ENCODE assay signal across 8 cellular contexts in the genomic region with DNA sequence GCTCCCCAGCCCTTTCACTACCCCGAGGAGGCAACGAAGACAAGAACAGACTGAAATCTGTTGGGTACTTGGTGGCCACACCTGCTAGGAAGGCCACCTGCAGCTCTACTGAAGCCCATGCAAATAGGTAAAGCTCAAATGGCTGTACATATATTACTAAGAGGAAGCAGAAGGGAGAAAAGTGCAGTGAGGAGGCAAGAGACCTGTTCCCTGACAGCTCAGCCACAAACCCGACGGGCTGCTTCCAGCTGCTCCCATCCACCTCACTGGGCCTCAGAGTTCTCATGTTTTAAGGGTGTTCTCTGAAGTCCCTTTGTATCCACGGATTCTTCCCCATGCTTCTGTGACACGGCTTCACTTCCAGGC. TPM values are rescaled to one million over a fixed set of nuclear protein-coding genes. Genes with fewer than 3 reads are reported as not detected.
A peak's percentile ranks its signal among the peaks of the same experiment; 100 is the strongest.
DNase-seq lines count a peak whose midpoint lies in the region; ATAC-seq and TF ChIP-seq lines count a peak whose summit lies in the region.

No MANE protein-coding gene starts in this region.

- no peaks in the 10 kb centered on the region for H3K4me1 Mint-ChIP-seq in activated CD4-positive, alpha-beta T cell treated with anti-CD3 and anti-CD28 coated beads, Interleukin-2, amount 10 ng/mL, durations not matched to agents 7 days and 5 days

- H3K36me3 Mint-ChIP-seq in activated CD4-positive, alpha-beta T cell treated with anti-CD3 and anti-CD28 coated beads, Interleukin-2, amount 10 ng/mL, durations not matched to agents 7 days and 5 days (ENCODE audit: low read depth), result no peaks in the 10 kb centered on the region

- H3K36me3 ChIP-seq in HUES6 (ENCODE audit: control insufficient read depth, insufficient read depth, low read length), result no peaks in the 10 kb centered on the region
- peaks cover 64% of the 10 kb centered on the region for H3K36me3 ChIP-seq in skeletal muscle satellite cell (ENCODE audit: insufficient read depth, low read length)

- POLR2A ChIA-PET in activated CD4-positive, alpha-beta T cell treated with anti-CD3 and anti-CD28 coated beads, Interleukin-2, amount 10 ng/mL, durations not matched to agents 7 days and 5 days (lab: Charles Lee), result no interaction called here

- H3K4me3 ChIP-seq in HUES6 (ENCODE audit: low read depth, low read length), result peak overlapping the region; percentile 43
- no peak overlapping the region for H3K4me3 ChIP-seq in epithelial cell of esophagus (ENCODE audit: low read length)
- peak overlapping the region; percentile 3 for H3K4me3 ChIP-seq in skeletal muscle satellite cell (ENCODE audit: low read length)

- H3K27ac Mint-ChIP-seq in activated CD4-positive, alpha-beta T cell treated with anti-CD3 and anti-CD28 coated beads, Interleukin-2, amount 10 ng/mL, durations not matched to agents 7 days and 5 days, result no peak overlapping the region

- H3K27me3 ChIP-seq in HUES6 (ENCODE audit: control insufficient read depth, insufficient read depth, low read length) (no peaks in the 10 kb centered on the region), skeletal muscle satellite cell (ENCODE audit: control insufficient read depth, insufficient read depth, low read length) (no peaks in the 10 kb centered on the region)

- no peak overlapping the region for H3K27ac ChIP-seq in HUES6 (ENCODE audit: low read depth, low read length)

- DNase-seq in DMS53 treated with DMSO at 0.1 percent for 48 hours (lab: John Stamatoyannopoulos, UW; ENCODE audit: unreplicated experiment) (peak; percentile 69), epithelial cell of esophagus (ENCODE audit: low read depth) (peak; percentile 45), GM03348 (ENCODE audit: low spot score) (no peak), AG08396 (ENCODE audit: low spot score) (no peak)
- no peak for DNase-seq in activated CD4-positive, alpha-beta T cell treated with anti-CD3 and anti-CD28 coated beads, Interleukin-2, amount 10 ng/mL, durations not matched to agents 7 days and 5 days

- H3K9me3 Mint-ChIP-seq in activated CD4-positive, alpha-beta T cell treated with anti-CD3 and anti-CD28 coated beads, Interleukin-2, amount 10 ng/mL, durations not matched to agents 7 days and 5 days, result no peaks in the 10 kb centered on the region

- H3K9me3 ChIP-seq in HUES6 (ENCODE audit: control insufficient read depth, insufficient read depth, low read depth, low read length), result no peaks in the 10 kb centered on the region
- no peaks in the 10 kb centered on the region for H3K9me3 ChIP-seq in skeletal muscle satellite cell (replicated peaks; ENCODE audit: low read length)

- no peak for TF ChIP-seq CTCF in epithelial cell of esophagus (IDR thresholded peaks at IDR 0.05; ENCODE audit: insufficient read depth, low read depth, low read length, missing control alignments)

- H3K9ac ChIP-seq in HUES6 (ENCODE audit: low read length), result peak overlapping the region; percentile 12
- peak overlapping the region; percentile 76 for H3K9ac ChIP-seq in skeletal muscle satellite cell (ENCODE audit: low read depth, low read length)

- peak; percentile 97 for ATAC-seq in GM21447 (IDR thresholded peaks at IDR 0.05; ENCODE audit: unreplicated experiment)

- peaks cover 28% of the 10 kb centered on the region for H3K4me1 ChIP-seq in HUES6 (ENCODE audit: control insufficient read depth, insufficient read depth, low read length)
- peaks cover 95% of the 10 kb centered on the region for H3K4me1 ChIP-seq in skeletal muscle satellite cell (ENCODE audit: control insufficient read depth, insufficient read depth, low read length)

- no peaks in the 10 kb centered on the region for H3K27me3 Mint-ChIP-seq in activated CD4-positive, alpha-beta T cell treated with anti-CD3 and anti-CD28 coated beads, Interleukin-2, amount 10 ng/mL, durations not matched to agents 7 days and 5 days

- CTCF ChIA-PET in activated CD4-positive, alpha-beta T cell treated with anti-CD3 and anti-CD28 coated beads, Interleukin-2, amount 10 ng/mL, durations not matched to agents 7 days and 5 days (lab: Charles Lee), result interaction anchor here (1.2 kb wide), 1 partner anchor 22 kb away, joined by 3 read pairs; no protein-coding TSS in a partner anchor

- H3K4me2 ChIP-seq in skeletal muscle satellite cell (ENCODE audit: low read length), result peak overlapping the region; percentile 63

- H3K4me3 Mint-ChIP-seq in activated CD4-positive, alpha-beta T cell treated with anti-CD3 and anti-CD28 coated beads, Interleukin-2, amount 10 ng/mL, durations not matched to agents 7 days and 5 days, result no peak overlapping the region

RNA-seq across cellular contexts. Expression of a gene that starts 24.6 kb away (rescaled TPM):
- 117 and 131 TPM in 2 replicates for total RNA-seq in skeletal muscle satellite cell (2012; rRNA removed)
- total RNA-seq in activated CD4-positive, alpha-beta T cell treated with anti-CD3 and anti-CD28 coated beads, Interleukin-2, amount 10 ng/mL, durations not matched to agents 7 days and 5 days, result 1 to 10 TPM; 9.0 to 9.4 TPM

Comparison
In these comparisons a context has a peak if more than half of its experiments do, and no peak if none do; other contexts are left out.
1. DNase-seq: peak in DMS53 treated with DMSO at 0.1 percent for 48 hours (single experiment) and epithelial cell of esophagus (single experiment); none in GM03348 (single experiment), activated CD4-positive, alpha-beta T cell treated with anti-CD3 and anti-CD28 coated beads, Interleukin-2, amount 10 ng/mL, durations not matched to agents 7 days and 5 days (single experiment) and AG08396 (single experiment).